2 cellular contexts compared by ENCODE assay signal in genomic region chr20:17871181-17871580, GRCh38.
TF ChIP-seq lines count a peak whose summit lies in the region.

No MANE protein-coding gene starts in this region.

TF ChIP-seq in HepG2, 621 proteins besides CTCF, POLR2A, EP300 and RAD21:
- TF ChIP-seq AHDC1 (CRISPR knock-in tag; IDR thresholded peaks at IDR 0.05; ENCODE audit: borderline replicate concordance) (0 out of 2 replicates have a peak, but pooled peaks have one; percentile 16), ZNF274 (CRISPR knock-in tag; IDR thresholded peaks at IDR 0.05) (no peak)

TF ChIP-seq in WTC11, 78 proteins besides CTCF, POLR2A, EP300 and RAD21 (continued from another document):
- TF ChIP-seq FOXP4 (CRISPR knock-in tag; IDR thresholded peaks at IDR 0.05): peak; percentile 19; the same call in 1 of the 2 replicates
- peak; percentile 67; the same call in 1 of the 2 replicates for TF ChIP-seq ZBTB43 (CRISPR knock-in tag; IDR thresholded peaks at IDR 0.05)
- no peak for TF ChIP-seq ZSCAN18 (CRISPR knock-in tag; IDR thresholded peaks at IDR 0.05)
- TF ChIP-seq, protein P1, sequence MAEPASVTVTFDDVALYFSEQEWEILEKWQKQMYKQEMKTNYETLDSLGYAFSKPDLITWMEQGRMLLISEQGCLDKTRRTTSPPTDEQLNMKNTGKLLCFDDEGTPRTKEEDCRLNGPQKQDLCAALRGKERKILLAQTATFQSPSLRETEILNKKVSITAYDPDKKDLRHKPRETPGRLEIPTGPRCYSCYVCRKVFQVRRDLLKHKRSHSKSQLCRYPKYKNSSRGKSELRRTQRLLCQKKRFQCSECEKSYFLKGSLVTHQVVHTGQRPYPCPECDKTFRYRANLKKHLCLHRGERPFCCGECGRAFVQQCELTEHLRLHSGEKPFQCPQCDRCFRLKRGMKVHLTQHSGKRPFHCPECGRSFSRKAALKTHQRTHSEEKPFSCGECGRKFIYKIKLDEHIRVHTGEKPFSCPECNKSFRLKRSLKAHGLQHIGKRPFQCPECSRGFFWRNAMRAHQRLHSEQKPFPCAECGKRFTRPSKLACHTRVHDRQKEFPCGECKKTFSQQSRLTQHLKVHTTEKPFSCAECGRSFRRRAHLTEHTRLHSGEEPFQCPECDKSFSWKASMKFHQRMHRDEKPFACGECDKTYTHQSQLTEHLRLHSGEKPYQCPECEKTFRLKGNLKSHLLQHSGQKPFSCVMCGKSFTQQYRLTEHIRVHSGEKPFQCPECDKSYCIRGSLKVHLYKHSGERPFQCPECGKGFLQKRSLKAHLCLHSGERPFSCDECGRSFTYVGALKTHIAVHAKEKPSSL (CRISPR knock-in tag; conservative IDR thresholded peaks at IDR 0.05): no peak
- TF ChIP-seq FOXK1 (CRISPR knock-in tag; IDR thresholded peaks at IDR 0.05): no peak
- TF ChIP-seq ZNF138 (CRISPR knock-in tag; conservative IDR thresholded peaks at IDR 0.05): no peak
